Comparison of ENCODE assay signal across 1 cellular context in the genomic region with DNA sequence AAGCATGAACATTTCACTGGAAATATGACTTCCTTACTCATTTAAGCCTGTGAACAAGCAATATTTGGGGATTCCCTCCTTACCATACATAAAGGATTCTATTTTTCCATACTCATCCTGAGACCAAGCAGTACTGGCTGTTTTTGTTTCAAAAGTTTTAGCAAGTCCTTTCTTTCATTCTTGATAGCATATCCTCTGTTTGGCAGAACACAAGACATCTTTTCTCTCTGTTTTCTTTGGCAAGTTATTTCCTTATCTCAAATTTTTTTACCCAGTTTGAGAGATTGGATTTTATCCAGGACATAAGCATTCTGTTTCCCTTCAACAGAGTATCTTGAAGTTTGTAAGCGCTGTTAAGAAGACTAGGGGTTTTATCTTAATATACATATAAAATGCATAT.
TF ChIP-seq lines count a peak whose summit lies in the region.

No MANE protein-coding gene starts in this region.

TF ChIP-seq in H1, 55 proteins besides CTCF, POLR2A, EP300 and RAD21 (continued from another document):
- TF ChIP-seq RXRA (IDR thresholded peaks at IDR 0.05; ENCODE audit: insufficient read depth, low read depth, low read length) (no peak), CHD2 (IDR thresholded peaks at IDR 0.05; ENCODE audit: low read length) (no peak), CREB1 (IDR thresholded peaks at IDR 0.05) (no peak), GTF2F1 (IDR thresholded peaks at IDR 0.05; ENCODE audit: borderline replicate concordance, low read depth, low read length) (no peak), CTBP2 (IDR thresholded peaks at IDR 0.05; ENCODE audit: borderline replicate concordance, insufficient read depth, insufficient read length, low read length) (no peak), HDAC2 (IDR thresholded peaks at IDR 0.05; ENCODE audit: borderline replicate concordance in 1 of 2, low read depth in 2 of 2, low read length in 2 of 2) (no peak), NANOG (IDR thresholded peaks at IDR 0.05; ENCODE audit: insufficient read depth, low read depth, low read length, poor library complexity, severe bottlenecking) (no peak), SRF (IDR thresholded peaks at IDR 0.05; ENCODE audit: low read depth, low read length) (no peak), SIRT6 (IDR thresholded peaks at IDR 0.05; ENCODE audit: low read length) (no peak)
